1 cellular context compared by ENCODE assay signal in the genomic region with DNA sequence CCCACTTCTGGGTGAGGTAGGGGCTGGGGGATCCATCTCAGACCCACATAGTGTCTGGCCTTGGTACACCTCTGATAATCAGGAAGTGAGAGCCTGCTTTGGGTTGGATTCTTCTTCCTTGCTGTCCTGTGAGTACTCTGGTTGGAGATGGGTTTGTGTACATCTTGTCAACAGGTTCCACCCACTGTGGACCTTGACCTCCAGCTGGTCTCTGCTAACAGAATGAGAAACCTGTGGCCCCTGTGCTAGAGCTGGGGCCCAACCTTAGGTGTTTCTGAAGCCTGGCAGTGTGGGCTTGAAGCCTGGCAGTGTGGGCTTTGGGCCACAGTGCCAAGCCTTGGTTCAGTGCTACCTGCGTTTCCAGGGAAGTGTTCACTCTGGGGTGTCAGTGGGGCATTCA.
TF ChIP-seq lines count a peak whose summit lies in the region.

No MANE protein-coding gene starts in this region.

TF ChIP-seq in HepG2, 621 proteins besides CTCF, POLR2A, EP300 and RAD21 (continued from another document and continues in another):
- TF ChIP-seq ZBTB40 (IDR thresholded peaks at IDR 0.05) (no peak), ZBTB40 (CRISPR knock-in tag; IDR thresholded peaks at IDR 0.05) (peak; percentile 71; the same call in 1 of the 2 replicates), GLI4 (CRISPR knock-in tag; IDR thresholded peaks at IDR 0.05; ENCODE audit: borderline replicate concordance) (no peak), MXD3 (CRISPR knock-in tag; IDR thresholded peaks at IDR 0.05) (no peak), GABPB1 (CRISPR knock-in tag; IDR thresholded peaks at IDR 0.05) (no peak), NCOA5 (CRISPR knock-in tag; IDR thresholded peaks at IDR 0.05) (no peak), MYC (CRISPR knock-in tag; IDR thresholded peaks at IDR 0.05; ENCODE audit: borderline replicate concordance) (no peak; the same call in 1 of the 2 replicates), SALL2 (CRISPR knock-in tag; IDR thresholded peaks at IDR 0.05) (0 out of 2 replicates have a peak, but pooled peaks have one; percentile 9), RBM39 (IDR thresholded peaks at IDR 0.05; ENCODE audit: low read depth, low read length, poor library complexity, severe bottlenecking) (no peak), ATF2 (CRISPR knock-in tag; IDR thresholded peaks at IDR 0.05) (peak; percentile 55; the same call in 1 of the 2 replicates), ARHGAP35 (CRISPR knock-in tag; IDR thresholded peaks at IDR 0.05; ENCODE audit: borderline replicate concordance) (no peak), REPIN1 (CRISPR knock-in tag; IDR thresholded peaks at IDR 0.05; ENCODE audit: borderline replicate concordance, low read depth) (no peak; the same call in 1 of the 2 replicates), ZNF30 (CRISPR knock-in tag; IDR thresholded peaks at IDR 0.05) (no peak), TAF1 (CRISPR knock-in tag; IDR thresholded peaks at IDR 0.05) (peak; percentile 32; the same call in 1 of the 2 replicates), THAP9 (CRISPR knock-in tag; IDR thresholded peaks at IDR 0.05; ENCODE audit: borderline replicate concordance) (no peak), MAFG (CRISPR knock-in tag; IDR thresholded peaks at IDR 0.05) (no peak), SIX4 (CRISPR knock-in tag; IDR thresholded peaks at IDR 0.05) (0 out of 2 replicates have a peak, but pooled peaks have one; percentile 32), ZC3H4 (CRISPR knock-in tag; IDR thresholded peaks at IDR 0.05; ENCODE audit: borderline replicate concordance) (no peak), ZNF17 (CRISPR knock-in tag; IDR thresholded peaks at IDR 0.05) (no peak), ZNF567 (CRISPR knock-in tag; IDR thresholded peaks at IDR 0.05; ENCODE audit: borderline replicate concordance) (no peak), ZNF790 (CRISPR knock-in tag; IDR thresholded peaks at IDR 0.05; ENCODE audit: borderline replicate concordance) (no peak), BRCA1 (CRISPR knock-in tag; IDR thresholded peaks at IDR 0.05) (no peak), ZSCAN21 (CRISPR knock-in tag; IDR thresholded peaks at IDR 0.05; ENCODE audit: borderline replicate concordance) (no peak), MEIS1 (CRISPR knock-in tag; IDR thresholded peaks at IDR 0.05; ENCODE audit: borderline replicate concordance) (no peak; the same call in 1 of the 2 replicates), PHF8 (CRISPR knock-in tag; IDR thresholded peaks at IDR 0.05) (peak; percentile 45), NFKBIZ (CRISPR knock-in tag; IDR thresholded peaks at IDR 0.05) (0 out of 2 replicates have a peak, but pooled peaks have one; percentile 33), ZNF614 (CRISPR knock-in tag; IDR thresholded peaks at IDR 0.05; ENCODE audit: borderline replicate concordance) (peak; percentile 70; the same call in 1 of the 2 replicates)
- TF ChIP-seq, protein P1, sequence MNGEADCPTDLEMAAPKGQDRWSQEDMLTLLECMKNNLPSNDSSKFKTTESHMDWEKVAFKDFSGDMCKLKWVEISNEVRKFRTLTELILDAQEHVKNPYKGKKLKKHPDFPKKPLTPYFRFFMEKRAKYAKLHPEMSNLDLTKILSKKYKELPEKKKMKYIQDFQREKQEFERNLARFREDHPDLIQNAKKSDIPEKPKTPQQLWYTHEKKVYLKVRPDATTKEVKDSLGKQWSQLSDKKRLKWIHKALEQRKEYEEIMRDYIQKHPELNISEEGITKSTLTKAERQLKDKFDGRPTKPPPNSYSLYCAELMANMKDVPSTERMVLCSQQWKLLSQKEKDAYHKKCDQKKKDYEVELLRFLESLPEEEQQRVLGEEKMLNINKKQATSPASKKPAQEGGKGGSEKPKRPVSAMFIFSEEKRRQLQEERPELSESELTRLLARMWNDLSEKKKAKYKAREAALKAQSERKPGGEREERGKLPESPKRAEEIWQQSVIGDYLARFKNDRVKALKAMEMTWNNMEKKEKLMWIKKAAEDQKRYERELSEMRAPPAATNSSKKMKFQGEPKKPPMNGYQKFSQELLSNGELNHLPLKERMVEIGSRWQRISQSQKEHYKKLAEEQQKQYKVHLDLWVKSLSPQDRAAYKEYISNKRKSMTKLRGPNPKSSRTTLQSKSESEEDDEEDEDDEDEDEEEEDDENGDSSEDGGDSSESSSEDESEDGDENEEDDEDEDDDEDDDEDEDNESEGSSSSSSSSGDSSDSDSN (CRISPR knock-in tag; IDR thresholded peaks at IDR 0.05) = peak; percentile 55
- TF ChIP-seq, protein P2, sequence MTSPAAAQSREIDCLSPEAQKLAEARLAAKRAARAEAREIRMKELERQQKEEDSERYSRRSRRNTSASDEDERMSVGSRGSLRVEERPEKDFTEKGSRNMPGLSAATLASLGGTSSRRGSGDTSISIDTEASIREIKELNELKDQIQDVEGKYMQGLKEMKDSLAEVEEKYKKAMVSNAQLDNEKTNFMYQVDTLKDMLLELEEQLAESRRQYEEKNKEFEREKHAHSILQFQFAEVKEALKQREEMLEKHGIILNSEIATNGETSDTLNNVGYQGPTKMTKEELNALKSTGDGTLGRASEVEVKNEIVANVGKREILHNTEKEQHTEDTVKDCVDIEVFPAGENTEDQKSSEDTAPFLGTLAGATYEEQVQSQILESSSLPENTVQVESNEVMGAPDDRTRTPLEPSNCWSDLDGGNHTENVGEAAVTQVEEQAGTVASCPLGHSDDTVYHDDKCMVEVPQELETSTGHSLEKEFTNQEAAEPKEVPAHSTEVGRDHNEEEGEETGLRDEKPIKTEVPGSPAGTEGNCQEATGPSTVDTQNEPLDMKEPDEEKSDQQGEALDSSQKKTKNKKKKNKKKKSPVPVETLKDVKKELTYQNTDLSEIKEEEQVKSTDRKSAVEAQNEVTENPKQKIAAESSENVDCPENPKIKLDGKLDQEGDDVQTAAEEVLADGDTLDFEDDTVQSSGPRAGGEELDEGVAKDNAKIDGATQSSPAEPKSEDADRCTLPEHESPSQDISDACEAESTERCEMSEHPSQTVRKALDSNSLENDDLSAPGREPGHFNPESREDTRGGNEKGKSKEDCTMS (CRISPR knock-in tag; conservative IDR thresholded peaks at IDR 0.05) = no peak
- TF ChIP-seq, protein P3, sequence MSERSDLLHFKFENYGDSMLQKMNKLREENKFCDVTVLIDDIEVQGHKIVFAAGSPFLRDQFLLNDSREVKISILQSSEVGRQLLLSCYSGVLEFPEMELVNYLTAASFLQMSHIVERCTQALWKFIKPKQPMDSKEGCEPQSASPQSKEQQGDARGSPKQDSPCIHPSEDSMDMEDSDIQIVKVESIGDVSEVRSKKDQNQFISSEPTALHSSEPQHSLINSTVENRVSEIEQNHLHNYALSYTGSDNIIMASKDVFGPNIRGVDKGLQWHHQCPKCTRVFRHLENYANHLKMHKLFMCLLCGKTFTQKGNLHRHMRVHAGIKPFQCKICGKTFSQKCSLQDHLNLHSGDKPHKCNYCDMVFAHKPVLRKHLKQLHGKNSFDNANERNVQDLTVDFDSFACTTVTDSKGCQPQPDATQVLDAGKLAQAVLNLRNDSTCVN (CRISPR knock-in tag; IDR thresholded peaks at IDR 0.05; ENCODE audit: borderline replicate concordance) = no peak
- TF ChIP-seq, protein P4, sequence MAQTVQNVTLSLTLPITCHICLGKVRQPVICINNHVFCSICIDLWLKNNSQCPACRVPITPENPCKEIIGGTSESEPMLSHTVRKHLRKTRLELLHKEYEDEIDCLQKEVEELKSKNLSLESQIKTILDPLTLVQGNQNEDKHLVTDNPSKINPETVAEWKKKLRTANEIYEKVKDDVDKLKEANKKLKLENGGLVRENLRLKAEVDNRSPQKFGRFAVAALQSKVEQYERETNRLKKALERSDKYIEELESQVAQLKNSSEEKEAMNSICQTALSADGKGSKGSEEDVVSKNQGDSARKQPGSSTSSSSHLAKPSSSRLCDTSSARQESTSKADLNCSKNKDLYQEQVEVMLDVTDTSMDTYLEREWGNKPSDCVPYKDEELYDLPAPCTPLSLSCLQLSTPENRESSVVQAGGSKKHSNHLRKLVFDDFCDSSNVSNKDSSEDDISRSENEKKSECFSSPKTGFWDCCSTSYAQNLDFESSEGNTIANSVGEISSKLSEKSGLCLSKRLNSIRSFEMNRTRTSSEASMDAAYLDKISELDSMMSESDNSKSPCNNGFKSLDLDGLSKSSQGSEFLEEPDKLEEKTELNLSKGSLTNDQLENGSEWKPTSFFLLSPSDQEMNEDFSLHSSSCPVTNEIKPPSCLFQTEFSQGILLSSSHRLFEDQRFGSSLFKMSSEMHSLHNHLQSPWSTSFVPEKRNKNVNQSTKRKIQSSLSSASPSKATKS (CRISPR knock-in tag; IDR thresholded peaks at IDR 0.05) = no peak
